Comparison of ENCODE assay signal across 19 cellular contexts in genomic region chr18:75268206-75268605, GRCh38. TPM values are rescaled to one million over a fixed set of nuclear protein-coding genes. Genes with fewer than 3 reads are reported as not detected.
DNase-seq lines count a peak whose midpoint lies in the region; ATAC-seq, FAIRE-seq and TF ChIP-seq lines count a peak whose summit lies in the region.
"Had no signal": no experiment of that assay in that cellular context is flagged by ENCODE, and none has a peak within 500 bp of the region (broad histone marks: within the 10 kb centered on the region; RNA-seq: fewer than 3 reads in every experiment).

No MANE protein-coding gene starts in this region.

- H3K36me3 ChIP-seq in Karpas-422 (ENCODE audit: insufficient read depth, low read length) (no peaks in the 10 kb centered on the region), endothelial cell of umbilical vein (ENCODE audit: control insufficient read depth in 2 of 2, extremely low read depth in 1 of 2, insufficient read depth in 2 of 2, low read length in 2 of 2) (no peaks in the 10 kb centered on the region), prostate gland (no peaks in the 10 kb centered on the region)
- H3K36me3 ChIP-seq: HAP-1 had no signal

- no peaks in the 10 kb centered on the region for H3K4me1 ChIP-seq in Karpas-422 (ENCODE audit: low read length)
- peaks cover 19% of the 10 kb centered on the region for H3K4me1 ChIP-seq in endothelial cell of umbilical vein (ENCODE audit: control insufficient read depth, extremely low read depth, insufficient read depth, low read length)
- H3K4me1 ChIP-seq in prostate gland (replicated peaks): no peaks in the 10 kb centered on the region
- H3K4me1 ChIP-seq: HAP-1 had no signal

- CTCF ChIA-PET in endothelial cell of umbilical vein (lab: Charles Lee): no interaction called here

- no peaks in the 10 kb centered on the region for H3K9me2 ChIP-seq in Karpas-422 (replicated peaks; ENCODE audit: insufficient read depth, low read length)

- no peak for TF ChIP-seq POLR2A in endothelial cell of umbilical vein (IDR thresholded peaks at IDR 0.05; ENCODE audit: low read depth, low read length)
- TF ChIP-seq POLR2A in prostate gland (IDR thresholded peaks at IDR 0.05): no peak

- intact Hi-C loops in endothelial cell of umbilical vein (cut with micrococcal nuclease): loop anchor here (5.0 kb wide), 1 partner anchor 56 kb away; the partner anchor contains the start of gene TSHZ1
- intact Hi-C loops in prostate gland (cut with DNase I): no loop called here

- BruUV-seq in endothelial cell of umbilical vein (replicated peaks; lab: Mats Ljungman, UMichigan): no TSS peak

- H2AFZ ChIP-seq in Karpas-422 (ENCODE audit: low read length) (no peak overlapping the region), endothelial cell of umbilical vein (ENCODE audit: low read depth, low read length) (no peak overlapping the region)

- no peak for ATAC-seq in HG02884 (IDR thresholded peaks at IDR 0.05; ENCODE audit: unreplicated experiment)
- ATAC-seq: CD8-positive, alpha-beta T cell had no signal

- TF ChIP-seq CTCF in endothelial cell of umbilical vein (IDR thresholded peaks at IDR 0.05; ENCODE audit: extremely low read depth in 1 of 2, insufficient read depth in 1 of 2, low read depth in 1 of 2, low read length in 2 of 2): no peak
- TF ChIP-seq CTCF in prostate gland (IDR thresholded peaks at IDR 0.05): no peak

- no peaks in the 10 kb centered on the region for H3K9me1 ChIP-seq in endothelial cell of umbilical vein (replicated peaks; ENCODE audit: control insufficient read depth, extremely low read depth, insufficient read depth, low read length)

- no peak for FAIRE-seq in endothelial cell of umbilical vein (lab: Jason Lieb, UNC)
- FAIRE-seq: GM19239, H1 had no signal

- WGBS in prostate gland: 89% methylated on average over 6 of the region's 6 CpGs

- H3K79me2 ChIP-seq in Karpas-422 (ENCODE audit: low read length): no peaks in the 10 kb centered on the region
- H3K79me2 ChIP-seq in endothelial cell of umbilical vein (ENCODE audit: control insufficient read depth, insufficient read depth, low read length): no peaks in the 10 kb centered on the region

- H4K20me1 ChIP-seq in Karpas-422 (ENCODE audit: insufficient read depth, low read depth, low read length) (peaks cover 40% of the 10 kb centered on the region), endothelial cell of umbilical vein (replicated peaks; ENCODE audit: control insufficient read depth, extremely low read depth, insufficient read depth, low read length) (no peaks in the 10 kb centered on the region)

- no peak overlapping the region for H3K27ac ChIP-seq in Karpas-422 (ENCODE audit: low read length)
- no peak overlapping the region for H3K27ac ChIP-seq in endothelial cell of umbilical vein (ENCODE audit: insufficient read depth, low read depth, low read length)
- no peak overlapping the region for H3K27ac ChIP-seq in prostate gland
- H3K27ac ChIP-seq: 22Rv1, HL-60 had no signal

- POLR2A ChIA-PET in endothelial cell of umbilical vein (lab: Charles Lee): no interaction called here

- dilution Hi-C loops in endothelial cell of umbilical vein (cut with MboI; ENCODE audit: extremely low pct_ligation_motif_present, low sequenced_read_pairs): no loop called here

- peak; percentile 7 for DNase-seq in NCI-H82 (lab: John Stamatoyannopoulos, UW)
- DNase-seq in NCI-H82 treated with DMSO at 0.1 percent for 48 hours (lab: John Stamatoyannopoulos, UW; ENCODE audit: unreplicated experiment): no peak
- peak; percentile 27 for DNase-seq in Karpas-422
- DNase-seq in endothelial cell of umbilical vein (ENCODE audit: low read depth, low spot score): no peak
- peak; percentile 49 for DNase-seq in retina
- no peak for DNase-seq in prostate gland (ENCODE audit: low spot score)
- no peak for DNase-seq in NCI-H1417 treated with DMSO at 0.1 percent for 48 hours (lab: John Stamatoyannopoulos, UW)
- DNase-seq: CD8-positive, alpha-beta T cell; COR-L47; DMS153; DMS79 treated with DMSO at 0.1 percent for 48 hours; EL; GDM1 had no signal

- H3K9me3 ChIP-seq in Karpas-422 (ENCODE audit: low read length) (no peaks in the 10 kb centered on the region), endothelial cell of umbilical vein (replicated peaks; ENCODE audit: control insufficient read depth, insufficient read depth, low read length) (no peaks in the 10 kb centered on the region), prostate gland (no peaks in the 10 kb centered on the region)
- H3K9me3 ChIP-seq: HAP-1 had no signal

- no peak overlapping the region for H3K4me3 ChIP-seq in Karpas-422 (ENCODE audit: low read length)
- no peak overlapping the region for H3K4me3 ChIP-seq in endothelial cell of umbilical vein (replicated peaks in 1 of 3; ENCODE audit: insufficient read depth in 1 of 3, low read depth in 1 of 3, low read length in 3 of 3)
- H3K4me3 ChIP-seq in prostate gland: no peak overlapping the region
- H3K4me3 ChIP-seq: HAP-1 had no signal

- no peak overlapping the region for H3K4me2 ChIP-seq in Karpas-422 (ENCODE audit: low read depth, low read length, poor library complexity, severe bottlenecking)
- H3K4me2 ChIP-seq in endothelial cell of umbilical vein (ENCODE audit: insufficient read depth, low read length): peak overlapping the region; percentile 56

- H3K27me3 ChIP-seq in Karpas-422 (ENCODE audit: low read length): no peaks in the 10 kb centered on the region
- H3K27me3 ChIP-seq in endothelial cell of umbilical vein (ENCODE audit: control insufficient read depth in 2 of 2, insufficient read depth in 2 of 2, low read length in 2 of 2): no peaks in the 10 kb centered on the region
- no peaks in the 10 kb centered on the region for H3K27me3 ChIP-seq in prostate gland (replicated peaks; ENCODE audit: insufficient read depth)

- H3K9ac ChIP-seq in Karpas-422 (ENCODE audit: low read length) (no peak overlapping the region), endothelial cell of umbilical vein (replicated peaks; ENCODE audit: extremely low read depth, insufficient read depth, low read length) (no peak overlapping the region)

TF ChIP-seq in endothelial cell of umbilical vein, 7 proteins besides CTCF, POLR2A, EP300 and RAD21:
- TF ChIP-seq FOS (IDR thresholded peaks at IDR 0.05; ENCODE audit: borderline replicate concordance, insufficient read depth, low read length) (no peak), GATA2 (IDR thresholded peaks at IDR 0.05; ENCODE audit: insufficient read depth, insufficient read length, low read depth, low read length) (no peak), MYC (IDR thresholded peaks at IDR 0.05; ENCODE audit: low read depth, low read length) (no peak), POLR2AphosphoS5 (IDR thresholded peaks at IDR 0.05; ENCODE audit: insufficient read depth, low read depth, low read length) (no peak), JUN (IDR thresholded peaks at IDR 0.05; ENCODE audit: borderline replicate concordance, insufficient read depth, insufficient read length, low read depth) (no peak)

RNA-seq across cellular contexts. Expression of gene TSHZ1, which starts 57.6 kb away (rescaled TPM):
- total RNA-seq in Karpas-422 (2014; rRNA removed; shearing (Covaris generic); ENCODE audit: low replicate concordance): 4.7 and 5.7 TPM in 2 replicates
- 10.2 and 11.4 TPM in 2 replicates for total RNA-seq in endothelial cell of umbilical vein
- 3.7 and 4.2 TPM in 2 replicates for polyA plus RNA-seq in endothelial cell of umbilical vein
- polyA plus RNA-seq in endothelial cell of umbilical vein (2011; cell fraction: cytosol; rRNA removed): 4.4 and 4.6 TPM in 2 replicates
- polyA plus RNA-seq in endothelial cell of umbilical vein (2011; cell fraction: nucleus; rRNA removed): 5.1 TPM in 2 replicates
- polyA plus RNA-seq in endothelial cell of umbilical vein (2012): 6.3 and 7.3 TPM in 2 replicates
- polyA minus RNA-seq in endothelial cell of umbilical vein: 5.9 and 6.0 TPM in 2 replicates
- polyA minus RNA-seq in endothelial cell of umbilical vein (2011; cell fraction: cytosol; rRNA and poly(A)+ RNA removed): 6.5 TPM
- polyA minus RNA-seq in endothelial cell of umbilical vein (2011; cell fraction: nucleus; rRNA and poly(A)+ RNA removed): 4.7 and 6.0 TPM in 2 replicates
- 10 to 100 TPM; 18.2 to 48.6 TPM for total RNA-seq in prostate gland

RNA-seq across cellular contexts. Expression of gene PTGR3, which starts 59.3 kb away (rescaled TPM):
- total RNA-seq in Karpas-422 (2014; rRNA removed; shearing (Covaris generic); ENCODE audit: low replicate concordance): 6.6 and 17.7 TPM in 2 replicates
- total RNA-seq in endothelial cell of umbilical vein: 18.3 and 21.9 TPM in 2 replicates
- 10.0 and 13.9 TPM in 2 replicates for polyA plus RNA-seq in endothelial cell of umbilical vein
- 13.9 and 14.1 TPM in 2 replicates for polyA plus RNA-seq in endothelial cell of umbilical vein (2011; cell fraction: cytosol; rRNA removed)
- 37.1 and 46.1 TPM in 2 replicates for polyA plus RNA-seq in endothelial cell of umbilical vein (2011; cell fraction: nucleus; rRNA removed)
- polyA plus RNA-seq in endothelial cell of umbilical vein (2012): 15.8 and 20.0 TPM in 2 replicates
- polyA minus RNA-seq in endothelial cell of umbilical vein: 27.0 and 27.8 TPM in 2 replicates
- polyA minus RNA-seq in endothelial cell of umbilical vein (2011; cell fraction: cytosol; rRNA and poly(A)+ RNA removed): 19.0 TPM
- 16.1 and 17.8 TPM in 2 replicates for polyA minus RNA-seq in endothelial cell of umbilical vein (2011; cell fraction: nucleus; rRNA and poly(A)+ RNA removed)
- 10 to 100 TPM; 25.6 to 32.2 TPM for total RNA-seq in prostate gland

Comparison
In these comparisons a context has a peak if more than half of its experiments do, and no peak if none do; other contexts are left out.
1. DNase-seq: peak in NCI-H82 (single experiment), Karpas-422 (single experiment) and retina (single experiment); none in NCI-H82 treated with DMSO at 0.1 percent for 48 hours (single experiment), endothelial cell of umbilical vein (single experiment), prostate gland (single experiment) and NCI-H1417 treated with DMSO at 0.1 percent for 48 hours (single experiment).